Comparison of ENCODE assay signal across 1 cellular context in the genomic region with DNA sequence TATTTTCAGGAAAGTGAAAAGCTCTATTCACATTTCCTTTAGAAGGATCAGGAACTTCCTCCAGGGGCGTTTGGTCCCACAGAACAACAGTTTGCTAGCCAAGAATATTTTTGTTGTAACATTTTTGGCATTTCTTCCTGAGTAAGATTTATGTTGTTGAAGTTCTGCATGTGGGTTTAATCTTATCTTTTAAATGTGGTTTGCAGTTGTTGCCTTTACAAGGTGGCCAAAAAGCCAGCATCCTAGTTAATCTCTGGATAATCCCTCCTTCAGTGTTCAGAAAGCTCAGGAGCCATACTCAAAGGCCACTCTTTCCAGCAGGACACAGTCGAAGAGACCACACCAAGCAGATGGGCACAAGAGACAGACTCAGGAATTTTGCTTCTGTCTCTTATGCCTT.
TF ChIP-seq lines count a peak whose summit lies in the region.

No MANE protein-coding gene starts in this region.

TF ChIP-seq in K562, 482 proteins besides CTCF, POLR2A, EP300 and RAD21 (continued from another document and continues in another):
- TF ChIP-seq, protein P1, sequence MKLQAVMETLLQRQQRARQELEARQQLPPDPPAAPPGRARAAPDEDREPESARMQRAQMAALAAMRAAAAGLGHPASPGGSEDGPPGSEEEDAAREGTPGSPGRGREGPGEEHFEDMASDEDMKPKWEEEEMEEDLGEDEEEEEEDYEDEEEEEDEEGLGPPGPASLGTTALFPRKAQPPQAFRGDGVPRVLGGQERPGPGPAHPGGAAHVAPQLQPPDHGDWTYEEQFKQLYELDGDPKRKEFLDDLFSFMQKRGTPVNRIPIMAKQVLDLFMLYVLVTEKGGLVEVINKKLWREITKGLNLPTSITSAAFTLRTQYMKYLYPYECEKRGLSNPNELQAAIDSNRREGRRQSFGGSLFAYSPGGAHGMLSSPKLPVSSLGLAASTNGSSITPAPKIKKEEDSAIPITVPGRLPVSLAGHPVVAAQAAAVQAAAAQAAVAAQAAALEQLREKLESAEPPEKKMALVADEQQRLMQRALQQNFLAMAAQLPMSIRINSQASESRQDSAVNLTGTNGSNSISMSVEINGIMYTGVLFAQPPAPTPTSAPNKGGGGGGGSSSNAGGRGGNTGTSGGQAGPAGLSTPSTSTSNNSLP (IDR thresholded peaks at IDR 0.05; ENCODE audit: borderline replicate concordance, low read depth, low read length), result no peak
- no peak for TF ChIP-seq TBP (optimal IDR thresholded peaks at IDR 0.05; ENCODE audit: low read depth, low read length)
- TF ChIP-seq TEAD4 (IDR thresholded peaks at IDR 0.05; ENCODE audit: low read length), result peak; percentile 67; the same call in 1 of the 2 replicates
- TF ChIP-seq TEAD4 (CRISPR knock-in tag; IDR thresholded peaks at IDR 0.05; ENCODE audit: borderline replicate concordance), result no peak
- no peak for TF ChIP-seq ATF1 (CRISPR knock-in tag; IDR thresholded peaks at IDR 0.05)
- no peak for TF ChIP-seq ATF1 (tag; IDR thresholded peaks at IDR 0.05)
- TF ChIP-seq ZZZ3 (IDR thresholded peaks at IDR 0.05), result no peak
- TF ChIP-seq ARID1B (IDR thresholded peaks at IDR 0.05), result peak; percentile 57
- TF ChIP-seq FOXJ2 (tag; IDR thresholded peaks at IDR 0.05), result no peak
- no peak for TF ChIP-seq FOXA1 (IDR thresholded peaks at IDR 0.05; ENCODE audit: borderline replicate concordance)
- no peak for TF ChIP-seq GABPB1 (CRISPR knock-in tag; IDR thresholded peaks at IDR 0.05)
- no peak for TF ChIP-seq ZNF785 (CRISPR knock-in tag; IDR thresholded peaks at IDR 0.05)
- TF ChIP-seq, protein P2, sequence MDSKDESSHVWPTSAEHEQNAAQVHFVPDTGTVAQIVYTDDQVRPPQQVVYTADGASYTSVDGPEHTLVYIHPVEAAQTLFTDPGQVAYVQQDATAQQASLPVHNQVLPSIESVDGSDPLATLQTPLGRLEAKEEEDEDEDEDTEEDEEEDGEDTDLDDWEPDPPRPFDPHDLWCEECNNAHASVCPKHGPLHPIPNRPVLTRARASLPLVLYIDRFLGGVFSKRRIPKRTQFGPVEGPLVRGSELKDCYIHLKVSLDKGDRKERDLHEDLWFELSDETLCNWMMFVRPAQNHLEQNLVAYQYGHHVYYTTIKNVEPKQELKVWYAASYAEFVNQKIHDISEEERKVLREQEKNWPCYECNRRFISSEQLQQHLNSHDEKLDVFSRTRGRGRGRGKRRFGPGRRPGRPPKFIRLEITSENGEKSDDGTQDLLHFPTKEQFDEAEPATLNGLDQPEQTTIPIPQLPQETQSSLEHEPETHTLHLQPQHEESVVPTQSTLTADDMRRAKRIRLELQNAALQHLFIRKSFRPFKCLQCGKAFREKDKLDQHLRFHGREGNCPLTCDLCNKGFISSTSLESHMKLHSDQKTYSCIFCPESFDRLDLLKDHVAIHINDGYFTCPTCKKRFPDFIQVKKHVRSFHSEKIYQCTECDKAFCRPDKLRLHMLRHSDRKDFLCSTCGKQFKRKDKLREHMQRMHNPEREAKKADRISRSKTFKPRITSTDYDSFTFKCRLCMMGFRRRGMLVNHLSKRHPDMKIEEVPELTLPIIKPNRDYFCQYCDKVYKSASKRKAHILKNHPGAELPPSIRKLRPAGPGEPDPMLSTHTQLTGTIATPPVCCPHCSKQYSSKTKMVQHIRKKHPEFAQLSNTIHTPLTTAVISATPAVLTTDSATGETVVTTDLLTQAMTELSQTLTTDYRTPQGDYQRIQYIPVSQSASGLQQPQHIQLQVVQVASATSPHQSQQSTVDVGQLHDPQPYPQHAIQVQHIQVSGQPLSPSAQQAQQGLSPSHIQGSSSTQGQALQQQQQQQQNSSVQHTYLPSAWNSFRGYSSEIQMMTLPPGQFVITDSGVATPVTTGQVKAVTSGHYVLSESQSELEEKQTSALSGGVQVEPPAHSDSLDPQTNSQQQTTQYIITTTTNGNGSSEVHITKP (IDR thresholded peaks at IDR 0.05; ENCODE audit: partially characterized antibody), result no peak
- TF ChIP-seq, protein P3, sequence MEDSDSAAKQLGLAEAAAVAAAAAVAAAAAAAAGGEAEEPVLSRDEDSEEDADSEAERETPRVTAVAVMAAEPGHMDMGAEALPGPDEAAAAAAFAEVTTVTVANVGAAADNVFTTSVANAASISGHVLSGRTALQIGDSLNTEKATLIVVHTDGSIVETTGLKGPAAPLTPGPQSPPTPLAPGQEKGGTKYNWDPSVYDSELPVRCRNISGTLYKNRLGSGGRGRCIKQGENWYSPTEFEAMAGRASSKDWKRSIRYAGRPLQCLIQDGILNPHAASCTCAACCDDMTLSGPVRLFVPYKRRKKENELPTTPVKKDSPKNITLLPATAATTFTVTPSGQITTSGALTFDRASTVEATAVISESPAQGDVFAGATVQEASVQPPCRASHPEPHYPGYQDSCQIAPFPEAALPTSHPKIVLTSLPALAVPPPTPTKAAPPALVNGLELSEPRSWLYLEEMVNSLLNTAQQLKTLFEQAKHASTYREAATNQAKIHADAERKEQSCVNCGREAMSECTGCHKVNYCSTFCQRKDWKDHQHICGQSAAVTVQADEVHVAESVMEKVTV (CRISPR knock-in tag; IDR thresholded peaks at IDR 0.05), result 0 out of 2 replicates have a peak, but pooled peaks have one; percentile 8
- TF ChIP-seq HIVEP1 (CRISPR knock-in tag; IDR thresholded peaks at IDR 0.05), result no peak
- no peak for TF ChIP-seq KAT7 (CRISPR knock-in tag; IDR thresholded peaks at IDR 0.05; ENCODE audit: borderline replicate concordance)
- no peak for TF ChIP-seq ZFP36 (IDR thresholded peaks at IDR 0.05; ENCODE audit: low read depth, low read length, partially characterized antibody)
- no peak; the same call in 1 of the 2 replicates for TF ChIP-seq ELF4 (CRISPR knock-in tag; IDR thresholded peaks at IDR 0.05)
- TF ChIP-seq TARDBP (IDR thresholded peaks at IDR 0.05), result no peak
- no peak for TF ChIP-seq ZNF707 (CRISPR knock-in tag; conservative IDR thresholded peaks at IDR 0.05)
- no peak for TF ChIP-seq PRMT5 (CRISPR knock-in tag; IDR thresholded peaks at IDR 0.05)
- TF ChIP-seq, protein P4, sequence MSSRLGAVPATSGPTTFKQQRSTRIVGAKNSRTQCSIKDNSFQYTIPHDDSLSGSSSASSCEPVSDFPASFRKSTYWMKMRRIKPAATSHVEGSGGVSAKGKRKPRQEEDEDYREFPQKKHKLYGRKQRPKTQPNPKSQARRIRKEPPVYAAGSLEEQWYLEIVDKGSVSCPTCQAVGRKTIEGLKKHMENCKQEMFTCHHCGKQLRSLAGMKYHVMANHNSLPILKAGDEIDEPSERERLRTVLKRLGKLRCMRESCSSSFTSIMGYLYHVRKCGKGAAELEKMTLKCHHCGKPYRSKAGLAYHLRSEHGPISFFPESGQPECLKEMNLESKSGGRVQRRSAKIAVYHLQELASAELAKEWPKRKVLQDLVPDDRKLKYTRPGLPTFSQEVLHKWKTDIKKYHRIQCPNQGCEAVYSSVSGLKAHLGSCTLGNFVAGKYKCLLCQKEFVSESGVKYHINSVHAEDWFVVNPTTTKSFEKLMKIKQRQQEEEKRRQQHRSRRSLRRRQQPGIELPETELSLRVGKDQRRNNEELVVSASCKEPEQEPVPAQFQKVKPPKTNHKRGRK (tag; IDR thresholded peaks at IDR 0.05), result no peak
- TF ChIP-seq ZNF384 (IDR thresholded peaks at IDR 0.05; ENCODE audit: low read depth, low read length), result no peak
- TF ChIP-seq, protein P5, sequence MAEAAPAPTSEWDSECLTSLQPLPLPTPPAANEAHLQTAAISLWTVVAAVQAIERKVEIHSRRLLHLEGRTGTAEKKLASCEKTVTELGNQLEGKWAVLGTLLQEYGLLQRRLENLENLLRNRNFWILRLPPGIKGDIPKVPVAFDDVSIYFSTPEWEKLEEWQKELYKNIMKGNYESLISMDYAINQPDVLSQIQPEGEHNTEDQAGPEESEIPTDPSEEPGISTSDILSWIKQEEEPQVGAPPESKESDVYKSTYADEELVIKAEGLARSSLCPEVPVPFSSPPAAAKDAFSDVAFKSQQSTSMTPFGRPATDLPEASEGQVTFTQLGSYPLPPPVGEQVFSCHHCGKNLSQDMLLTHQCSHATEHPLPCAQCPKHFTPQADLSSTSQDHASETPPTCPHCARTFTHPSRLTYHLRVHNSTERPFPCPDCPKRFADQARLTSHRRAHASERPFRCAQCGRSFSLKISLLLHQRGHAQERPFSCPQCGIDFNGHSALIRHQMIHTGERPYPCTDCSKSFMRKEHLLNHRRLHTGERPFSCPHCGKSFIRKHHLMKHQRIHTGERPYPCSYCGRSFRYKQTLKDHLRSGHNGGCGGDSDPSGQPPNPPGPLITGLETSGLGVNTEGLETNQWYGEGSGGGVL (CRISPR knock-in tag; IDR thresholded peaks at IDR 0.05), result no peak
- TF ChIP-seq ZSCAN32 (CRISPR knock-in tag; IDR thresholded peaks at IDR 0.05), result no peak
- 0 out of 4 replicates have a peak, but pooled peaks of 1 of the 2 experiments have one; percentile 26 for TF ChIP-seq MAZ (CRISPR knock-in tag; conservative IDR thresholded peaks at IDR 0.05 in 1 of 2, IDR thresholded peaks at IDR 0.05 in 1 of 2)
- TF ChIP-seq, protein P6, sequence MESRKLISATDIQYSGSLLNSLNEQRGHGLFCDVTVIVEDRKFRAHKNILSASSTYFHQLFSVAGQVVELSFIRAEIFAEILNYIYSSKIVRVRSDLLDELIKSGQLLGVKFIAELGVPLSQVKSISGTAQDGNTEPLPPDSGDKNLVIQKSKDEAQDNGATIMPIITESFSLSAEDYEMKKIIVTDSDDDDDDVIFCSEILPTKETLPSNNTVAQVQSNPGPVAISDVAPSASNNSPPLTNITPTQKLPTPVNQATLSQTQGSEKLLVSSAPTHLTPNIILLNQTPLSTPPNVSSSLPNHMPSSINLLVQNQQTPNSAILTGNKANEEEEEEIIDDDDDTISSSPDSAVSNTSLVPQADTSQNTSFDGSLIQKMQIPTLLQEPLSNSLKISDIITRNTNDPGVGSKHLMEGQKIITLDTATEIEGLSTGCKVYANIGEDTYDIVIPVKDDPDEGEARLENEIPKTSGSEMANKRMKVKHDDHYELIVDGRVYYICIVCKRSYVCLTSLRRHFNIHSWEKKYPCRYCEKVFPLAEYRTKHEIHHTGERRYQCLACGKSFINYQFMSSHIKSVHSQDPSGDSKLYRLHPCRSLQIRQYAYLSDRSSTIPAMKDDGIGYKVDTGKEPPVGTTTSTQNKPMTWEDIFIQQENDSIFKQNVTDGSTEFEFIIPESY (CRISPR knock-in tag; IDR thresholded peaks at IDR 0.05), result no peak
- no peak for TF ChIP-seq ZNF232 (CRISPR knock-in tag; IDR thresholded peaks at IDR 0.05)
- TF ChIP-seq EGR1 (conservative IDR thresholded peaks at IDR 0.05), result no peak
- peak; percentile 54; the same call in 1 of the 2 replicates for TF ChIP-seq SMARCA4 (IDR thresholded peaks at IDR 0.05)
- no peak for TF ChIP-seq ZNF76 (CRISPR knock-in tag; IDR thresholded peaks at IDR 0.05; ENCODE audit: borderline replicate concordance)
- no peak for TF ChIP-seq DACH1 (IDR thresholded peaks at IDR 0.05; ENCODE audit: partially characterized antibody)
- no peak for TF ChIP-seq YBX1 (IDR thresholded peaks at IDR 0.05)
- no peak for TF ChIP-seq EHMT2 (IDR thresholded peaks at IDR 0.05)
- TF ChIP-seq CXXC5 (CRISPR knock-in tag; IDR thresholded peaks at IDR 0.05), result no peak
- TF ChIP-seq MTA2 (IDR thresholded peaks at IDR 0.05; ENCODE audit: low read depth), result no peak
- TF ChIP-seq KDM1A (IDR thresholded peaks at IDR 0.05), result 0 out of 4 replicates have a peak, but pooled peaks of 1 of the 2 experiments have one; percentile 19
- no peak for TF ChIP-seq GTF2E2 (tag; IDR thresholded peaks at IDR 0.05)
- TF ChIP-seq GATA2 (CRISPR knock-in tag; IDR thresholded peaks at IDR 0.05), result 0 out of 2 replicates have a peak, but pooled peaks have one; percentile 30
- TF ChIP-seq TAF1 (IDR thresholded peaks at IDR 0.05; ENCODE audit: control insufficient read depth, extremely low read depth, insufficient read depth, low read length, severe bottlenecking), result no peak
- TF ChIP-seq, protein P7, sequence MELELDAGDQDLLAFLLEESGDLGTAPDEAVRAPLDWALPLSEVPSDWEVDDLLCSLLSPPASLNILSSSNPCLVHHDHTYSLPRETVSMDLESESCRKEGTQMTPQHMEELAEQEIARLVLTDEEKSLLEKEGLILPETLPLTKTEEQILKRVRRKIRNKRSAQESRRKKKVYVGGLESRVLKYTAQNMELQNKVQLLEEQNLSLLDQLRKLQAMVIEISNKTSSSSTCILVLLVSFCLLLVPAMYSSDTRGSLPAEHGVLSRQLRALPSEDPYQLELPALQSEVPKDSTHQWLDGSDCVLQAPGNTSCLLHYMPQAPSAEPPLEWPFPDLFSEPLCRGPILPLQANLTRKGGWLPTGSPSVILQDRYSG (tag; conservative IDR thresholded peaks at IDR 0.05; ENCODE audit: low read depth), result no peak
- TF ChIP-seq NFXL1 (CRISPR knock-in tag; IDR thresholded peaks at IDR 0.05), result no peak
- TF ChIP-seq TEAD1 (CRISPR knock-in tag; IDR thresholded peaks at IDR 0.05), result peak in 1 of 2 experiments; percentile 74; a peak in 1 of 4 replicates
- TF ChIP-seq, protein P8, sequence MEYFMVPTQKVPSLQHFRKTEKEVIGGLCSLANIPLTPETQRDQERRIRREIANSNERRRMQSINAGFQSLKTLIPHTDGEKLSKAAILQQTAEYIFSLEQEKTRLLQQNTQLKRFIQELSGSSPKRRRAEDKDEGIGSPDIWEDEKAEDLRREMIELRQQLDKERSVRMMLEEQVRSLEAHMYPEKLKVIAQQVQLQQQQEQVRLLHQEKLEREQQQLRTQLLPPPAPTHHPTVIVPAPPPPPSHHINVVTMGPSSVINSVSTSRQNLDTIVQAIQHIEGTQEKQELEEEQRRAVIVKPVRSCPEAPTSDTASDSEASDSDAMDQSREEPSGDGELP (CRISPR knock-in tag; IDR thresholded peaks at IDR 0.05; ENCODE audit: borderline replicate concordance), result no peak
- no peak for TF ChIP-seq SREBF1 (IDR thresholded peaks at IDR 0.05; ENCODE audit: borderline replicate concordance, low read depth, low read length)
- TF ChIP-seq RBM14 (IDR thresholded peaks at IDR 0.05; ENCODE audit: borderline replicate concordance, insufficient read depth, low read depth, low read length), result no peak
- TF ChIP-seq, protein P9, sequence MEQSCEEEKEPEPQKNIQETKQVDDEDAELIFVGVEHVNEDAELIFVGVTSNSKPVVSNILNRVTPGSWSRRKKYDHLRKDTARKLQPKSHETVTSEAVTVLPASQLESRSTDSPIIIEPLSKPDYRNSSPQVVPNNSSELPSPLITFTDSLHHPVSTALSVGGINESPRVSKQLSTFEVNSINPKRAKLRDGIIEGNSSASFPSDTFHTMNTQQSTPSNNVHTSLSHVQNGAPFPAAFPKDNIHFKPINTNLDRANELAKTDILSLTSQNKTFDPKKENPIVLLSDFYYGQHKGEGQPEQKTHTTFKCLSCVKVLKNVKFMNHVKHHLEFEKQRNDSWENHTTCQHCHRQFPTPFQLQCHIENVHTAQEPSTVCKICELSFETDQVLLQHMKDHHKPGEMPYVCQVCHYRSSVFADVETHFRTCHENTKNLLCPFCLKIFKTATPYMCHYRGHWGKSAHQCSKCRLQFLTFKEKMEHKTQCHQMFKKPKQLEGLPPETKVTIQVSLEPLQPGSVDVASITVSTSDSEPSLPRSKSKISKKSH (CRISPR knock-in tag; IDR thresholded peaks at IDR 0.05), result no peak
- TF ChIP-seq HDAC2 (IDR thresholded peaks at IDR 0.05), result no peak
- TF ChIP-seq ZNF224 (CRISPR knock-in tag; IDR thresholded peaks at IDR 0.05), result no peak
- TF ChIP-seq CREBBP (IDR thresholded peaks at IDR 0.05; ENCODE audit: low read depth, low read length), result no peak
- TF ChIP-seq MED1 (CRISPR knock-in tag; IDR thresholded peaks at IDR 0.05; ENCODE audit: borderline replicate concordance), result no peak
- TF ChIP-seq NR2F6 (CRISPR knock-in tag; IDR thresholded peaks at IDR 0.05), result no peak
- TF ChIP-seq HNRNPH1 (optimal IDR thresholded peaks at IDR 0.05; ENCODE audit: low read depth, low read length), result no peak
- TF ChIP-seq TAF15 (IDR thresholded peaks at IDR 0.05; ENCODE audit: low read depth, low read length), result no peak
- no peak for TF ChIP-seq POLR2B (IDR thresholded peaks at IDR 0.05; ENCODE audit: low read depth, partially characterized antibody)
